ENCODE assay signal across 14 cellular contexts in the genomic region with DNA sequence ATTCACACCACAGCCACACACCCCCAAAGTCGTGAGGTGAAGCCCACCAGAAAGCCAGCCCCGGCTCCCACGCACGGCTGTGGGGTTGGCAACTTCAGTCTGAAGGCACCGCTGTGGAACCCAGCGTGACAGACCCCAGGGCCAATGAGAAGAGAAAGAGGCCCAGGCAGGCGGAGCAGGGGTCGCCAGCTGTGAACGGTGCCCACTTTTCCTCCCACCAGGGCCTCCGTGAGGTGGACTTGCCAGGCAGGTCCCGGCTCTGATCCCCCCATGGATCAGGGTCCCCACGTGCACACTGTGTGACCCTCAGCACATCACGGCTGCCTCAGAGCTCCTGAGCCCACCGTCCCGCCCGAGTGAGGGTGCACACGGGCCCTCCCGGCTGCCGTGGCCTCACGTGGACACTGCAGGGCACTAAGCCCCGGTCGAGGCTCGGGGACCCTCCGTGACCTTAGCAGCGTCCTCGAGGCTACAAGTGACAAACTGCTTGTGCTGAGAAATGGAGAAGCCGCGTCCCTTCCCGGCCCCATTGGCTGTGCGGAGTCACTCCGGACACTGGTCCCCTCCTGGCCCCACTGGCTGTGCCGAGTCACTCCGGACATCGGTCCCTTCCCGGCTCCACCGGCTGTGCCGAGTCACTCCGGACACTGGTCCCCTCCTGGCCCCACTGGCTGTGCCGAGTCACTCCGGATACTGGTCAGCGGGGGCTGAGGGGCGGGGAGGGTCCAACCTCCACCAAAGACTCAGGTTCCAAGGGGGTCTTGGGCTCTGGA.
"Had no signal": no experiment of that assay in that cellular context is flagged by ENCODE, and none has a peak within 500 bp of the region (broad histone marks: within the 10 kb centered on the region; RNA-seq: fewer than 3 reads in every experiment).

No MANE protein-coding gene starts in this region.

- H3K27me3 ChIP-seq: cardiac muscle cell, colonic mucosa, foreskin keratinocyte had no signal

- H3K27ac ChIP-seq: cardiac muscle cell, colonic mucosa, foreskin keratinocyte had no signal

- H3K4me3 Mint-ChIP-seq: activated CD8-positive, alpha-beta memory T cell treated with anti-CD3 and anti-CD28 coated beads, Interleukin-2, amount 10 ng/mL, durations not matched to agents 7 days and 5 days; activated T-cell treated with anti-CD3 and anti-CD28 coated beads, Interleukin-2, amount 50 U/mL, for 4 hours; neural crest cell; T-helper 2 cell treated with Interferon-gamma antibody and Interleukin-4, amounts not matched to agents 5 μg/mL and 100 μg/mL, for 36 hours had no signal

- H3K4me1 ChIP-seq: colonic mucosa had no signal

- H3K27ac Mint-ChIP-seq: activated CD8-positive, alpha-beta memory T cell treated with anti-CD3 and anti-CD28 coated beads, Interleukin-2, amount 10 ng/mL, durations not matched to agents 7 days and 5 days had no signal

- H3K9me3 ChIP-seq: colonic mucosa had no signal

- H3K36me3 ChIP-seq: cardiac muscle cell, colonic mucosa had no signal

- H3K27me3 Mint-ChIP-seq: activated CD8-positive, alpha-beta memory T cell treated with anti-CD3 and anti-CD28 coated beads, Interleukin-2, amount 10 ng/mL, durations not matched to agents 7 days and 5 days had no signal

- H3K4me3 ChIP-seq: cardiac muscle cell, colonic mucosa had no signal

- DNase-seq: activated CD4-positive, alpha-beta T cell treated with anti-CD3 and anti-CD28 coated beads, Interleukin-2, amount 50 U/mL, for 48 hours; activated CD8-positive, alpha-beta memory T cell treated with anti-CD3 and anti-CD28 coated beads, Interleukin-2, amount 10 ng/mL, durations not matched to agents 7 days and 5 days; activated effector memory CD4-positive, alpha-beta T cell treated with anti-CD3 and anti-CD28 coated beads, Interleukin-2, amount 50 U/mL, for 16 hours; activated T-cell treated with anti-CD3 and anti-CD28 coated beads, Interleukin-2, amount 50 U/mL, for 4 hours; colonic mucosa; effector CD4-positive, alpha-beta T cell; foreskin keratinocyte; mesendoderm; small intestine; trophoblast cell had no signal

- H3K4me1 Mint-ChIP-seq: neural crest cell had no signal

- ATAC-seq: activated CD4-positive, CD25-positive, alpha-beta regulatory T cell treated with anti-CD3 and anti-CD28 coated beads, Interleukin-2, amount 50 U/mL, for 24 hours; activated CD8-positive, alpha-beta memory T cell treated with anti-CD3 and anti-CD28 coated beads, Interleukin-2, amount 10 ng/mL, durations not matched to agents 7 days and 5 days; activated T-cell treated with anti-CD3 and anti-CD28 coated beads, Interleukin-2, amount 50 U/mL, for 4 hours; foreskin keratinocyte had no signal
